In the genomic region with DNA sequence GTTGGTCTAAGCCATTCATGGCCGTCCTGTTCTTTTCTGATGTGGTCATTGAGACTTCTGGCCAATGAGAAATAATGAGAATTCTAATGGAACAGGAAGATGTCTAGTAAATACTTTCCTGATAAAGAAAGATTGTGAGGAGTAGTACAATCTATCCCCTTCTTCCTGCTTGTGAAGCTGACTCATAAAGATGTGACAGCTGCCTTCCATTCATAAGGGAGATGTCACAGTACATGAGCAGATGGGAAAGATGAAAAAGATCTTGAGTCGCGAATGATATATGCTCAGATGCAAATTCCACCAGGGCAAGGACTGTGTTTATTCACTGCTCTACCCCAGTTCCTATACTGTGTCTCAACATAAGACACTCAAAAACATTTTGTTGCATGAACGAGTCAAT, we compare ENCODE assay signal across 23 cellular contexts.
DNase-seq lines count a peak whose midpoint lies in the region; ATAC-seq, FAIRE-seq and TF ChIP-seq lines count a peak whose summit lies in the region.
"Had no signal": no experiment of that assay in that cellular context is flagged by ENCODE, and none has a peak within 500 bp of the region (broad histone marks: within the 10 kb centered on the region; RNA-seq: fewer than 3 reads in every experiment).

No MANE protein-coding gene starts in this region.

- no peak overlapping the region for H3K27ac ChIP-seq in astrocyte (ENCODE audit: low read depth, low read length)

- no peak overlapping the region for H2AFZ ChIP-seq in astrocyte (ENCODE audit: low read depth, low read length)

- POLR2A ChIA-PET in HEK293T (lab: Yijun Ruan, JAX) = no interaction called here

- ATAC-seq in HG03139 (IDR thresholded peaks at IDR 0.05; ENCODE audit: unreplicated experiment) = no peak
- no peak for ATAC-seq in GM21526 (IDR thresholded peaks at IDR 0.05; ENCODE audit: low FRiP score, unreplicated experiment)
- ATAC-seq: left ventricle myocardium superior; stimulated activated naive CD8-positive, alpha-beta T cell treated with anti-CD3 and anti-CD28 coated beads, Interleukin-15, amount 100 ng/mL, for 72 hours had no signal

- DNase-seq in HTR-8/SVneo (ENCODE audit: insufficient read length, low spot score) (peak; percentile 42), astrocyte (ENCODE audit: low read depth) (peak; percentile 88), foreskin melanocyte (peak; percentile 81), HEK293T (ENCODE audit: extremely low spot score) (no peak), GDM1 (lab: John Stamatoyannopoulos, UW) (no peak)
- DNase-seq: activated B cell treated with CpG ODN at 0.5 μM for 24 hours; activated CD4-positive, alpha-beta memory T cell treated with anti-CD3 and anti-CD28 coated beads for 36 hours; activated T-cell treated with anti-CD3 and anti-CD28 coated beads for 4 hours; DMS79 treated with DMSO at 0.1 percent for 48 hours; effector CD8-positive, alpha-beta T cell; left ventricle myocardium superior; NCI-H2081; NK-92 treated with Interleukin-12 subunit alpha and Interleukin-12 subunit beta, amount 100 ng/mL, for 24 hours; small intestine; stimulated activated CD4-positive, alpha-beta T cell treated with anti-CD3 and anti-CD28 coated beads, Interleukin-2, amount 100 ng/mL, for 48 hours; stimulated activated naive CD8-positive, alpha-beta T cell treated with anti-CD3 and anti-CD28 coated beads, Interleukin-15, amount 100 ng/mL, for 72 hours; T1000; transverse colon had no signal

- H3K4me2 ChIP-seq in astrocyte (ENCODE audit: low read length) = peak overlapping the region; percentile 1

- peaks cover 14% of the 10 kb centered on the region for H3K27me3 Mint-ChIP-seq in astrocyte (ENCODE audit: low read depth, unreplicated experiment)
- H3K27me3 Mint-ChIP-seq: activated CD4-positive, alpha-beta memory T cell treated with anti-CD3 and anti-CD28 coated beads for 36 hours had no signal

- no peak overlapping the region for H3K27ac Mint-ChIP-seq in astrocyte (ENCODE audit: unreplicated experiment)
- H3K27ac Mint-ChIP-seq: activated B cell treated with CpG ODN at 0.5 μM for 24 hours; activated CD4-positive, alpha-beta memory T cell treated with anti-CD3 and anti-CD28 coated beads for 36 hours; stimulated activated naive CD8-positive, alpha-beta T cell treated with anti-CD3 and anti-CD28 coated beads, Interleukin-15, amount 100 ng/mL, for 72 hours had no signal

- H3K4me1 Mint-ChIP-seq in astrocyte (ENCODE audit: low read depth, unreplicated experiment) = peaks cover 25% of the 10 kb centered on the region
- H3K4me1 Mint-ChIP-seq: activated B cell treated with CpG ODN at 0.5 μM for 24 hours; stimulated activated naive CD8-positive, alpha-beta T cell treated with anti-CD3 and anti-CD28 coated beads, Interleukin-15, amount 100 ng/mL, for 72 hours had no signal

- no peak overlapping the region for H3K9ac ChIP-seq in astrocyte (ENCODE audit: low read length)

- FAIRE-seq in HTR-8/SVneo (lab: Jason Lieb, UNC) (peak; percentile 92), astrocyte (lab: Jason Lieb, UNC) (peak; percentile 74)
- FAIRE-seq: RCC 7860, small intestine had no signal

- H3K9me3 ChIP-seq in astrocyte (ENCODE audit: insufficient read depth, low read depth, low read length) = no peaks in the 10 kb centered on the region
- H3K9me3 ChIP-seq: esophagus muscularis mucosa, transverse colon had no signal

- no peaks in the 10 kb centered on the region for H3K36me3 ChIP-seq in astrocyte (ENCODE audit: insufficient read depth, low read length)
- H3K36me3 ChIP-seq: esophagus muscularis mucosa, transverse colon had no signal

- H4K20me1 ChIP-seq in astrocyte (ENCODE audit: insufficient read depth, low read length) = no peaks in the 10 kb centered on the region

- H3K27me3 ChIP-seq in astrocyte (ENCODE audit: insufficient read depth, low read length) = no peaks in the 10 kb centered on the region
- H3K27me3 ChIP-seq: esophagus muscularis mucosa, transverse colon had no signal

- H3K4me3 ChIP-seq in astrocyte (ENCODE audit: insufficient read depth, low read depth, low read length) = no peak overlapping the region
- H3K4me3 ChIP-seq: esophagus muscularis mucosa, transverse colon had no signal

- peaks cover 19% of the 10 kb centered on the region for H3K4me1 ChIP-seq in astrocyte (ENCODE audit: insufficient read depth, low read length)

- no peaks in the 10 kb centered on the region for H3K36me3 Mint-ChIP-seq in astrocyte (ENCODE audit: low read depth, unreplicated experiment)
- H3K36me3 Mint-ChIP-seq: activated CD4-positive, alpha-beta memory T cell treated with anti-CD3 and anti-CD28 coated beads for 36 hours had no signal

- H3K9me3 Mint-ChIP-seq in astrocyte (ENCODE audit: unreplicated experiment) = peaks cover 5% of the 10 kb centered on the region
- H3K9me3 Mint-ChIP-seq: activated B cell treated with CpG ODN at 0.5 μM for 24 hours; activated CD4-positive, alpha-beta memory T cell treated with anti-CD3 and anti-CD28 coated beads for 36 hours; neural crest cell; stimulated activated naive CD8-positive, alpha-beta T cell treated with anti-CD3 and anti-CD28 coated beads, Interleukin-15, amount 100 ng/mL, for 72 hours had no signal

- TF ChIP-seq CTCF in astrocyte (IDR thresholded peaks at IDR 0.05; ENCODE audit: insufficient read depth, low read depth, low read length) = no peak

- CTCF ChIA-PET in HEK293T (lab: Yijun Ruan, JAX) = no interaction called here

- no peaks in the 10 kb centered on the region for H3K79me2 ChIP-seq in astrocyte (ENCODE audit: insufficient read depth, low read length)

- H3K4me3 Mint-ChIP-seq in astrocyte (ENCODE audit: unreplicated experiment) = no peak overlapping the region
- H3K4me3 Mint-ChIP-seq: activated B cell treated with CpG ODN at 0.5 μM for 24 hours; activated CD4-positive, alpha-beta memory T cell treated with anti-CD3 and anti-CD28 coated beads for 36 hours; neural crest cell; stimulated activated naive CD8-positive, alpha-beta T cell treated with anti-CD3 and anti-CD28 coated beads, Interleukin-15, amount 100 ng/mL, for 72 hours had no signal

TF ChIP-seq in HEK293T, 16 proteins besides CTCF, POLR2A, EP300 and RAD21:
- TF ChIP-seq SP1 (IDR thresholded peaks at IDR 0.05) (no peak), BHLHE40 (IDR thresholded peaks at IDR 0.05; ENCODE audit: borderline replicate concordance) (no peak), SUZ12 (IDR thresholded peaks at IDR 0.05) (no peak), LEF1 (IDR thresholded peaks at IDR 0.05; ENCODE audit: borderline replicate concordance) (no peak), FOXK2 (IDR thresholded peaks at IDR 0.05) (no peak), ELF4 (IDR thresholded peaks at IDR 0.05) (no peak), HDGF (IDR thresholded peaks at IDR 0.05; ENCODE audit: borderline replicate concordance) (no peak), NFRKB (IDR thresholded peaks at IDR 0.05) (no peak), L3MBTL2 (conservative IDR thresholded peaks at IDR 0.05) (no peak), FOXM1 (IDR thresholded peaks at IDR 0.05; ENCODE audit: borderline replicate concordance) (no peak), ZNF384 (IDR thresholded peaks at IDR 0.05) (no peak), ARNT (IDR thresholded peaks at IDR 0.05) (no peak), CTBP1 (IDR thresholded peaks at IDR 0.05; ENCODE audit: borderline replicate concordance) (no peak), FOXA1 (IDR thresholded peaks at IDR 0.05) (no peak), TARDBP (IDR thresholded peaks at IDR 0.05) (no peak)
- TF ChIP-seq, protein P1, sequence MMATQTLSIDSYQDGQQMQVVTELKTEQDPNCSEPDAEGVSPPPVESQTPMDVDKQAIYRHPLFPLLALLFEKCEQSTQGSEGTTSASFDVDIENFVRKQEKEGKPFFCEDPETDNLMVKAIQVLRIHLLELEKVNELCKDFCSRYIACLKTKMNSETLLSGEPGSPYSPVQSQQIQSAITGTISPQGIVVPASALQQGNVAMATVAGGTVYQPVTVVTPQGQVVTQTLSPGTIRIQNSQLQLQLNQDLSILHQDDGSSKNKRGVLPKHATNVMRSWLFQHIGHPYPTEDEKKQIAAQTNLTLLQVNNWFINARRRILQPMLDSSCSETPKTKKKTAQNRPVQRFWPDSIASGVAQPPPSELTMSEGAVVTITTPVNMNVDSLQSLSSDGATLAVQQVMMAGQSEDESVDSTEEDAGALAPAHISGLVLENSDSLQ (IDR thresholded peaks at IDR 0.05) = no peak

Comparison
In these comparisons a context has a peak if more than half of its experiments do, and no peak if none do; other contexts are left out.
1. DNase-seq: peak in HTR-8/SVneo (single experiment), astrocyte (single experiment) and foreskin melanocyte (single experiment); none in HEK293T (single experiment) and GDM1 (single experiment).